Comparison of ENCODE assay signal across 12 cellular contexts in the genomic region with DNA sequence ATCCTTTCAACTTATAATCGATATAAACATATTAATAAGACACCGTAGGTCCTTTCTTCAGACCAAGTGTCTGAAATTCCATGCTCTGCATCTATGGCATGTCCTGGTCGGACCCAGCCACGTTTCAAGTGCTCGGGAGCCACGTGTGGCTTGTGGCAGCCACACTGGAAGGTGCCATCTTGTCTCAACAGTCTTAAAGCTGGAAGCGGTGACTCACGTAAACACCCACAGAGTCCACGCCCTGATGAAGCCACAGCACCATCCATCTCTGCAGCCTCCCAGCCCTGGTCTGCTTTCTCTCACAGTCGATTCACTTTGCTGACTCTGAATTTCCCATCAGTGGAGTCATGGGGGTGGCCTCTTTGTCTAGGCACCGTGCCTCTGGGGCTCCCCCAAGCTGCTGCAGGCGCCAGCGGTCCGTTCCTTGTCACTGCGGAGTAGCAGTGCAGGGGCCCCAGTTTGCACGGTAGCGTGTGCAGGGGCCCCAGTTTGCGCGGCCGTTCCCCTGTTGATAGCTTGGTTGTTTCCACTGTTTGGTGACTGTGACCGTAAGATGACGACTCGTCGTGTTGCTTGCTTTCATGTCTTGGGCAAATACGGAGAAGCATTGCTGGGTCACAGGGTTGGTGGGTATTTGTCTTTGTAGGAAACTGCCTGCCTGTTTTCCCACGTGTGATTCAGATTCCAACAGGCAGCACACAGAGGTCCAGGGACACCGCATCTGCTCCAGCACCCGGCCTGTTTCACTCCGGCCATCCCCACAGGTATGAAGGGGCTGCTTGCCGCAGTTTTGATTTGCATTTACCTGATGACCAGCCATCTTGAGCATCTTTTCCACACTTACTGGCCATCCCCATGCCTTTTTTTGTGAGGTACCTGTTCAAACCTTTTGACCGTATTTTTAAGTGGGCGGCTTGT.
DNase-seq lines count a peak whose midpoint lies in the region; ATAC-seq and TF ChIP-seq lines count a peak whose summit lies in the region.
"Had no signal": no experiment of that assay in that cellular context is flagged by ENCODE, and none has a peak within 500 bp of the region (broad histone marks: within the 10 kb centered on the region; RNA-seq: fewer than 3 reads in every experiment).

No MANE protein-coding gene starts in this region.

- H3K27me3 Mint-ChIP-seq in nephron progenitor cell (ENCODE audit: low read depth, poor library complexity) = peaks cover 3% of the 10 kb centered on the region
- H3K27me3 Mint-ChIP-seq: T-cell had no signal

- intact Hi-C loops in left ventricle myocardium superior (cut with micrococcal nuclease) (no loop called here), Right ventricle myocardium superior (cut with DNase I) (no loop called here), dorsolateral prefrontal cortex (cut with DNase I) (no loop called here)

- ATAC-seq in left ventricle myocardium superior (no peak), Right ventricle myocardium superior (ENCODE audit: poor library complexity) (no peak), GM21723 (IDR thresholded peaks at IDR 0.05; ENCODE audit: unreplicated experiment) (no peak)
- ATAC-seq: T-cell had no signal

- H3K27me3 ChIP-seq in dorsolateral prefrontal cortex = no peaks in the 10 kb centered on the region

- TF ChIP-seq CTCF in dorsolateral prefrontal cortex (IDR thresholded peaks at IDR 0.05 in 54 of 56, conservative IDR thresholded peaks at IDR 0.05 in 2 of 56; ENCODE audit: low read depth in 1 of 56, partially characterized antibody in 56 of 56) = no peak
- no peak for TF ChIP-seq CTCF in nephron progenitor cell (IDR thresholded peaks at IDR 0.05)

- H3K36me3 Mint-ChIP-seq in nephron progenitor cell (ENCODE audit: low read depth) = peaks cover 42% of the 10 kb centered on the region

- H3K4me3 ChIP-seq in dorsolateral prefrontal cortex = no peak overlapping the region

- no peaks in the 10 kb centered on the region for H3K9me3 Mint-ChIP-seq in nephron progenitor cell
- H3K9me3 Mint-ChIP-seq: T-cell had no signal

- H3K27ac ChIP-seq in dorsolateral prefrontal cortex = peak overlapping the region in 1 of 59 donors; percentile 4

- H3K27ac Mint-ChIP-seq in nephron progenitor cell = peak overlapping the region; percentile 44

- no peak overlapping the region for H3K4me3 Mint-ChIP-seq in nephron progenitor cell
- H3K4me3 Mint-ChIP-seq: T-cell had no signal

- DNase-seq in left ventricle myocardium superior (peak; percentile 19), Right ventricle myocardium superior (no peak), dorsolateral prefrontal cortex (peak in 8 of 10 donors; percentile 3 to 39 (median 16)), nephron progenitor cell (no peak), SKM-1 (lab: John Stamatoyannopoulos, UW; ENCODE audit: unreplicated experiment) (no peak), cortex of kidney (lab: John Stamatoyannopoulos, UW) (no peak), NCI-H2171 treated with DMSO at 0.1 percent for 48 hours (lab: John Stamatoyannopoulos, UW) (no peak)
- DNase-seq: activated gamma-delta T cell treated with Interleukin-2 at 50 U/mL for 16 hours; erythroblast; stimulated activated CD4-positive, alpha-beta T cell treated with anti-CD3 and anti-CD28 coated beads, Interleukin-2, amount 100 ng/mL, for 48 hours had no signal

- peaks cover 14% of the 10 kb centered on the region for H3K4me1 Mint-ChIP-seq in nephron progenitor cell

Comparison
In these comparisons a context has a peak if more than half of its experiments do, and no peak if none do; other contexts are left out.
1. DNase-seq: peak in left ventricle myocardium superior (single experiment) and dorsolateral prefrontal cortex (8 of 10); none in Right ventricle myocardium superior (single experiment), nephron progenitor cell (single experiment), SKM-1 (single experiment), cortex of kidney (single experiment) and NCI-H2171 treated with DMSO at 0.1 percent for 48 hours (single experiment).